In the genomic region with DNA sequence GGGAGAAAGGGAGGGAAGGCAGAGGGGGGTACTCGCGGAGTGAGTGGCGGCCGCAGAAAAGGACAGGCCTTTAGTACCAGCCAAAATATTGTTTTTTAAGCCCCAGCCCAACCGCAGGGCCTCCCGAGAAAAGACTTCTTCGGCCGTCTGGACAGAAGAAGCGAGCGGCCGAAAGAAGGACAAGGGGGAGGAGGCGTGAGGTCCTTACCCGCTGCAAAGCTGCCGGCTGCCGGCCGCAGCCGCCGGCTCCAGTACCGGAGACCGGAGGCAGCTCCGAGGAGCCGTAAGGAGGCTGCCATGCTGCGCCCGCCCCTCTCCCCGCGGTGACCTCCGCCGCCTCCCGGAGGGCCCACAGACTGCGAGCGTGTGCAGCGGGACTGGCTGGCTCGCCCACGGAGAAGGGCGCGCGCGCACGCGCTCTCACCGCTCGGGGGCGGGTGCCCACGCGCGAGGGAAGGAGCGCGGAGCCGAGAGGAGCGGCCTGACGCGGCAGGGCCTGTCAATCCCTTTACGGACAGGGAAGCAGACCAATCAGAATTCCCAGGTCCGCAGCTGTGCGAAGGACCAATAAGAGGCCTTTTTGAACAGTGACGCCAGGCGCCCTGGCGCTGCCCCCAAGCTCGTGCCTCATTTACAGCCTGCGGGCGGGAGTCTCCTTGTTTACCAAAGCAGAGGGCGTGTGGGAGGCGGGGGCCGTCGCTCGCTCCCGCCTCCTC, we compare ENCODE assay signal across 1 cellular context.
TF ChIP-seq lines count a peak whose summit lies in the region.

TSS of gene HIBADH (minus strand) at position 394 of the 716 bp plus-strand sequence. CDS start at position 299, 95 bp downstream.

TF ChIP-seq in HepG2, 621 proteins besides CTCF, POLR2A, EP300 and RAD21 (continued from another document and continues in another):
- TF ChIP-seq, protein P1, sequence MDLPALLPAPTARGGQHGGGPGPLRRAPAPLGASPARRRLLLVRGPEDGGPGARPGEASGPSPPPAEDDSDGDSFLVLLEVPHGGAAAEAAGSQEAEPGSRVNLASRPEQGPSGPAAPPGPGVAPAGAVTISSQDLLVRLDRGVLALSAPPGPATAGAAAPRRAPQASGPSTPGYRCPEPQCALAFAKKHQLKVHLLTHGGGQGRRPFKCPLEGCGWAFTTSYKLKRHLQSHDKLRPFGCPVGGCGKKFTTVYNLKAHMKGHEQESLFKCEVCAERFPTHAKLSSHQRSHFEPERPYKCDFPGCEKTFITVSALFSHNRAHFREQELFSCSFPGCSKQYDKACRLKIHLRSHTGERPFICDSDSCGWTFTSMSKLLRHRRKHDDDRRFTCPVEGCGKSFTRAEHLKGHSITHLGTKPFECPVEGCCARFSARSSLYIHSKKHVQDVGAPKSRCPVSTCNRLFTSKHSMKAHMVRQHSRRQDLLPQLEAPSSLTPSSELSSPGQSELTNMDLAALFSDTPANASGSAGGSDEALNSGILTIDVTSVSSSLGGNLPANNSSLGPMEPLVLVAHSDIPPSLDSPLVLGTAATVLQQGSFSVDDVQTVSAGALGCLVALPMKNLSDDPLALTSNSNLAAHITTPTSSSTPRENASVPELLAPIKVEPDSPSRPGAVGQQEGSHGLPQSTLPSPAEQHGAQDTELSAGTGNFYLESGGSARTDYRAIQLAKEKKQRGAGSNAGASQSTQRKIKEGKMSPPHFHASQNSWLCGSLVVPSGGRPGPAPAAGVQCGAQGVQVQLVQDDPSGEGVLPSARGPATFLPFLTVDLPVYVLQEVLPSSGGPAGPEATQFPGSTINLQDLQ (CRISPR knock-in tag; IDR thresholded peaks at IDR 0.05) = no peak
- TF ChIP-seq ZNF780A (CRISPR knock-in tag; IDR thresholded peaks at IDR 0.05) (no peak; the same call in 1 of the 2 replicates), POGK (CRISPR knock-in tag; conservative IDR thresholded peaks at IDR 0.05) (peak; percentile 59; the same call in 1 of the 2 replicates), NCOR1 (IDR thresholded peaks at IDR 0.05; ENCODE audit: borderline replicate concordance, low read length) (no peak; the same call in 1 of the 2 replicates), ZNF556 (CRISPR knock-in tag; IDR thresholded peaks at IDR 0.05; ENCODE audit: borderline replicate concordance) (no peak; the same call in 1 of the 2 replicates), SKI (IDR thresholded peaks at IDR 0.05; ENCODE audit: partially characterized antibody) (peak; percentile 87), REPIN1 (CRISPR knock-in tag; IDR thresholded peaks at IDR 0.05; ENCODE audit: borderline replicate concordance, low read depth) (no peak), ZKSCAN5 (CRISPR knock-in tag; IDR thresholded peaks at IDR 0.05) (no peak), ZKSCAN1 (IDR thresholded peaks at IDR 0.05; ENCODE audit: low read length) (no peak; the same call in 1 of the 2 replicates), TOPORS (CRISPR knock-in tag; IDR thresholded peaks at IDR 0.05) (no peak; the same call in 1 of the 2 replicates), ZNF468 (CRISPR knock-in tag; IDR thresholded peaks at IDR 0.05) (no peak), NFE2 (CRISPR knock-in tag; IDR thresholded peaks at IDR 0.05) (no peak), ARNT (IDR thresholded peaks at IDR 0.05) (no peak), ISX (CRISPR knock-in tag; conservative IDR thresholded peaks at IDR 0.05) (0 out of 2 replicates have a peak, but pooled peaks have one; percentile 38), ARNT2 (CRISPR knock-in tag; IDR thresholded peaks at IDR 0.05; ENCODE audit: low read depth) (peak; percentile 72; the same call in 1 of the 2 replicates), NR2F2 (IDR thresholded peaks at IDR 0.05; ENCODE audit: borderline replicate concordance, low read depth) (peak; percentile 2; the same call in 1 of the 2 replicates), ATF3 (CRISPR knock-in tag; IDR thresholded peaks at IDR 0.05) (no peak), ZFP62 (CRISPR knock-in tag; IDR thresholded peaks at IDR 0.05) (no peak), SOX13 (IDR thresholded peaks at IDR 0.05) (no peak), SOX13 (CRISPR knock-in tag; conservative IDR thresholded peaks at IDR 0.05 in 1 of 2, IDR thresholded peaks at IDR 0.05 in 1 of 2) (peak in 1 of 2 experiments; percentile 46; a peak in 2 of 4 replicates), GLMP (CRISPR knock-in tag; IDR thresholded peaks at IDR 0.05; ENCODE audit: borderline replicate concordance) (no peak), SOX6 (IDR thresholded peaks at IDR 0.05) (no peak), SOX6 (CRISPR knock-in tag; IDR thresholded peaks at IDR 0.05) (peak; percentile 59), POLR2AphosphoS2 (IDR thresholded peaks at IDR 0.05; ENCODE audit: low read depth, low read length) (no peak), ZMYM3 (CRISPR knock-in tag; IDR thresholded peaks at IDR 0.05) (no peak), GATA4 (IDR thresholded peaks at IDR 0.05; ENCODE audit: borderline replicate concordance, low read depth) (no peak), YY1 (IDR thresholded peaks at IDR 0.05; ENCODE audit: insufficient read depth, insufficient replicate concordance, low read depth, low read length) (peak; percentile 69), ATF7-NPFF (CRISPR knock-in tag; IDR thresholded peaks at IDR 0.05; ENCODE audit: low read depth) (peak; percentile 53; the same call in 1 of the 2 replicates), REXO4 (CRISPR knock-in tag; IDR thresholded peaks at IDR 0.05; ENCODE audit: borderline replicate concordance) (no peak), ZNF44 (CRISPR knock-in tag; IDR thresholded peaks at IDR 0.05) (no peak), ZNF710 (CRISPR knock-in tag; IDR thresholded peaks at IDR 0.05; ENCODE audit: borderline replicate concordance) (peak; percentile 70), ZNF563 (CRISPR knock-in tag; IDR thresholded peaks at IDR 0.05) (peak; percentile 92), ZFP41 (CRISPR knock-in tag; IDR thresholded peaks at IDR 0.05; ENCODE audit: borderline replicate concordance) (no peak), YEATS2 (CRISPR knock-in tag; IDR thresholded peaks at IDR 0.05; ENCODE audit: borderline replicate concordance) (no peak; the same call in 1 of the 2 replicates), HHEX (CRISPR knock-in tag; IDR thresholded peaks at IDR 0.05) (no peak)
- TF ChIP-seq, protein P2, sequence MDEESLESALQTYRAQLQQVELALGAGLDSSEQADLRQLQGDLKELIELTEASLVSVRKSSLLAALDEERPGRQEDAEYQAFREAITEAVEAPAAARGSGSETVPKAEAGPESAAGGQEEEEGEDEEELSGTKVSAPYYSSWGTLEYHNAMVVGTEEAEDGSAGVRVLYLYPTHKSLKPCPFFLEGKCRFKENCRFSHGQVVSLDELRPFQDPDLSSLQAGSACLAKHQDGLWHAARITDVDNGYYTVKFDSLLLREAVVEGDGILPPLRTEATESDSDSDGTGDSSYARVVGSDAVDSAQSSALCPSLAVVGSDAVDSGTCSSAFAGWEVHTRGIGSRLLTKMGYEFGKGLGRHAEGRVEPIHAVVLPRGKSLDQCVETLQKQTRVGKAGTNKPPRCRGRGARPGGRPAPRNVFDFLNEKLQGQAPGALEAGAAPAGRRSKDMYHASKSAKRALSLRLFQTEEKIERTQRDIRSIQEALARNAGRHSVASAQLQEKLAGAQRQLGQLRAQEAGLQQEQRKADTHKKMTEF (CRISPR knock-in tag; IDR thresholded peaks at IDR 0.05) = peak; percentile 71
- TF ChIP-seq, protein P3, sequence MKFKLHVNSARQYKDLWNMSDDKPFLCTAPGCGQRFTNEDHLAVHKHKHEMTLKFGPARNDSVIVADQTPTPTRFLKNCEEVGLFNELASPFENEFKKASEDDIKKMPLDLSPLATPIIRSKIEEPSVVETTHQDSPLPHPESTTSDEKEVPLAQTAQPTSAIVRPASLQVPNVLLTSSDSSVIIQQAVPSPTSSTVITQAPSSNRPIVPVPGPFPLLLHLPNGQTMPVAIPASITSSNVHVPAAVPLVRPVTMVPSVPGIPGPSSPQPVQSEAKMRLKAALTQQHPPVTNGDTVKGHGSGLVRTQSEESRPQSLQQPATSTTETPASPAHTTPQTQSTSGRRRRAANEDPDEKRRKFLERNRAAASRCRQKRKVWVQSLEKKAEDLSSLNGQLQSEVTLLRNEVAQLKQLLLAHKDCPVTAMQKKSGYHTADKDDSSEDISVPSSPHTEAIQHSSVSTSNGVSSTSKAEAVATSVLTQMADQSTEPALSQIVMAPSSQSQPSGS (CRISPR knock-in tag; IDR thresholded peaks at IDR 0.05) = peak; percentile 64; the same call in 1 of the 2 replicates
- TF ChIP-seq, protein P4, sequence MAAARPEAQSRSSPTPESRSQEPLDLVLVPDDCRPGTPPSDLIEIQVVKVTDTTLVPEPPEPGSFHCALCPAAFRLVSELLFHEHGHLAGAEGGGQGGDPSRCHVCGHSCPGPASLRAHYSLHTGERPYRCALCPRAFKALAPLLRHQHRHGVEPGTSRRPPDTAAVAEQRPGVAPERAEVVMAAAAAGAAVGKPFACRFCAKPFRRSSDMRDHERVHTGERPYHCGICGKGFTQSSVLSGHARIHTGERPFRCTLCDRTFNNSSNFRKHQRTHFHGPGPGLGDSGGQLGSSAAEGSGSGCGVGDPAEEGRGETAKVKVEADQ (CRISPR knock-in tag; IDR thresholded peaks at IDR 0.05; ENCODE audit: borderline replicate concordance) = peak; percentile 47; the same call in 1 of the 2 replicates
- TF ChIP-seq, protein P5, sequence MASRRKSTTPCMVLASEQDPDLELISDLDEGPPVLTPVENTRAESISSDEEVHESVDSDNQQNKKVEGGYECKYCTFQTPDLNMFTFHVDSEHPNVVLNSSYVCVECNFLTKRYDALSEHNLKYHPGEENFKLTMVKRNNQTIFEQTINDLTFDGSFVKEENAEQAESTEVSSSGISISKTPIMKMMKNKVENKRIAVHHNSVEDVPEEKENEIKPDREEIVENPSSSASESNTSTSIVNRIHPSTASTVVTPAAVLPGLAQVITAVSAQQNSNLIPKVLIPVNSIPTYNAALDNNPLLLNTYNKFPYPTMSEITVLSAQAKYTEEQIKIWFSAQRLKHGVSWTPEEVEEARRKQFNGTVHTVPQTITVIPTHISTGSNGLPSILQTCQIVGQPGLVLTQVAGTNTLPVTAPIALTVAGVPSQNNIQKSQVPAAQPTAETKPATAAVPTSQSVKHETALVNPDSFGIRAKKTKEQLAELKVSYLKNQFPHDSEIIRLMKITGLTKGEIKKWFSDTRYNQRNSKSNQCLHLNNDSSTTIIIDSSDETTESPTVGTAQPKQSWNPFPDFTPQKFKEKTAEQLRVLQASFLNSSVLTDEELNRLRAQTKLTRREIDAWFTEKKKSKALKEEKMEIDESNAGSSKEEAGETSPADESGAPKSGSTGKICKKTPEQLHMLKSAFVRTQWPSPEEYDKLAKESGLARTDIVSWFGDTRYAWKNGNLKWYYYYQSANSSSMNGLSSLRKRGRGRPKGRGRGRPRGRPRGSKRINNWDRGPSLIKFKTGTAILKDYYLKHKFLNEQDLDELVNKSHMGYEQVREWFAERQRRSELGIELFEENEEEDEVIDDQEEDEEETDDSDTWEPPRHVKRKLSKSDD (CRISPR knock-in tag; IDR thresholded peaks at IDR 0.05; ENCODE audit: low read depth) = no peak
- TF ChIP-seq, protein P6, sequence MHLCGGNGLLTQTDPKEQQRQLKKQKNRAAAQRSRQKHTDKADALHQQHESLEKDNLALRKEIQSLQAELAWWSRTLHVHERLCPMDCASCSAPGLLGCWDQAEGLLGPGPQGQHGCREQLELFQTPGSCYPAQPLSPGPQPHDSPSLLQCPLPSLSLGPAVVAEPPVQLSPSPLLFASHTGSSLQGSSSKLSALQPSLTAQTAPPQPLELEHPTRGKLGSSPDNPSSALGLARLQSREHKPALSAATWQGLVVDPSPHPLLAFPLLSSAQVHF (CRISPR knock-in tag; IDR thresholded peaks at IDR 0.05) = 0 out of 2 replicates have a peak, but pooled peaks have one; percentile 43
- TF ChIP-seq, protein P7, sequence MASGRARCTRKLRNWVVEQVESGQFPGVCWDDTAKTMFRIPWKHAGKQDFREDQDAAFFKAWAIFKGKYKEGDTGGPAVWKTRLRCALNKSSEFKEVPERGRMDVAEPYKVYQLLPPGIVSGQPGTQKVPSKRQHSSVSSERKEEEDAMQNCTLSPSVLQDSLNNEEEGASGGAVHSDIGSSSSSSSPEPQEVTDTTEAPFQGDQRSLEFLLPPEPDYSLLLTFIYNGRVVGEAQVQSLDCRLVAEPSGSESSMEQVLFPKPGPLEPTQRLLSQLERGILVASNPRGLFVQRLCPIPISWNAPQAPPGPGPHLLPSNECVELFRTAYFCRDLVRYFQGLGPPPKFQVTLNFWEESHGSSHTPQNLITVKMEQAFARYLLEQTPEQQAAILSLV (CRISPR knock-in tag; IDR thresholded peaks at IDR 0.05; ENCODE audit: borderline replicate concordance) = peak; percentile 63; the same call in 1 of the 2 replicates
